2 cellular contexts compared by ENCODE assay signal in the genomic region with DNA sequence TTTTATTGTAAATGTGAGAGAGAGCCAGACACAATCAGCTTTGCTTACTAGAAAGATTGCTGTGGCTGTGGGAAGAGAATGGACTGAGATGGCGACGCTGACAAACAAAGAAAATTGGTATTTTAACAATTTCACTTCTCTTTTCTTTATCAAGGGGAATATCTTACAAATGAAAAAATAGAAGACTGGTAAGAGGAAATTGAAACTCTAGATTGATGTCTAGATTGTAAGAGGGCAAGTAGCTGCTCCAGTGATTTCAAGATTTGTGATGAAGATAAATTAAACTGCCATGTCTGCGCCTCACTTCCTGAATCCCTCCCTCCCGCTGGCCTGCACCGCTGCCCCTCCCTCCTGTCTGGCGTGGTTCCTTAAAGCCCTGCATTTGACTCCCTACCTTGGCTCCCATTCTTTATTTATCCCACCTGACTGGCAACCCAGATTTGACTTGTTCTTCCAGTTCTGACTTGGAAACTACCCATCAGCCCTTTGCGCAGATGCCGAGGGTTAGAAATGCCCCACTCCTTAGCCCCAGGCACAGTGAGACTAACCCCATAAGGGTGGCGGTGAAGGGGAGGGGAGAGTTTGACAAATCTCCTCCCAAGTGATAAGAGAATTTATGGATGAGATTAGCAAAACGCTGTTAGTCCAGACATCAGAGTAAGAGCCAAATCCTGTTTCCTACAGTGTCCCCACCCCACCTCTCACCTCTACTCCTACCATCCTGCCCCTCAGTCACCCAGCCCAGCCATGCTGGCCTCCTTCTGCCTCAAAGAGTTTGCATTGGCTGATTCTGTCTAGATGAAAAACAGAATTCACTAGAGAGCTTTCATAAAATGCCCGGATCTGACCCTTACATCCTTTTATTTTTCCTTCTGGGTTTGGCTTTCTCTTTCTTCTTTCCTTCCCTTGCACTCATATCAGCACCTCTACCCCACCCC.
TF ChIP-seq lines count a peak whose summit lies in the region.

No MANE protein-coding gene starts in this region.

TF ChIP-seq in HEK293, 187 proteins besides CTCF, POLR2A, EP300 and RAD21 (continued from another document):
- TF ChIP-seq TRIM28 (IDR thresholded peaks at IDR 0.05; ENCODE audit: borderline replicate concordance, low read length) (peak; percentile 53; the same call in 1 of the 2 replicates), ZNF560 (tag by site-specific recombination; IDR thresholded peaks at IDR 0.05; ENCODE audit: borderline replicate concordance) (no peak), WT1 (tag by site-specific recombination; IDR thresholded peaks at IDR 0.05) (0 out of 2 replicates have a peak, but pooled peaks have one; percentile 19)

TF ChIP-seq in GM12878, 131 proteins besides CTCF, POLR2A, EP300 and RAD21 (continued from another document and continues in another):
- TF ChIP-seq, protein P1, sequence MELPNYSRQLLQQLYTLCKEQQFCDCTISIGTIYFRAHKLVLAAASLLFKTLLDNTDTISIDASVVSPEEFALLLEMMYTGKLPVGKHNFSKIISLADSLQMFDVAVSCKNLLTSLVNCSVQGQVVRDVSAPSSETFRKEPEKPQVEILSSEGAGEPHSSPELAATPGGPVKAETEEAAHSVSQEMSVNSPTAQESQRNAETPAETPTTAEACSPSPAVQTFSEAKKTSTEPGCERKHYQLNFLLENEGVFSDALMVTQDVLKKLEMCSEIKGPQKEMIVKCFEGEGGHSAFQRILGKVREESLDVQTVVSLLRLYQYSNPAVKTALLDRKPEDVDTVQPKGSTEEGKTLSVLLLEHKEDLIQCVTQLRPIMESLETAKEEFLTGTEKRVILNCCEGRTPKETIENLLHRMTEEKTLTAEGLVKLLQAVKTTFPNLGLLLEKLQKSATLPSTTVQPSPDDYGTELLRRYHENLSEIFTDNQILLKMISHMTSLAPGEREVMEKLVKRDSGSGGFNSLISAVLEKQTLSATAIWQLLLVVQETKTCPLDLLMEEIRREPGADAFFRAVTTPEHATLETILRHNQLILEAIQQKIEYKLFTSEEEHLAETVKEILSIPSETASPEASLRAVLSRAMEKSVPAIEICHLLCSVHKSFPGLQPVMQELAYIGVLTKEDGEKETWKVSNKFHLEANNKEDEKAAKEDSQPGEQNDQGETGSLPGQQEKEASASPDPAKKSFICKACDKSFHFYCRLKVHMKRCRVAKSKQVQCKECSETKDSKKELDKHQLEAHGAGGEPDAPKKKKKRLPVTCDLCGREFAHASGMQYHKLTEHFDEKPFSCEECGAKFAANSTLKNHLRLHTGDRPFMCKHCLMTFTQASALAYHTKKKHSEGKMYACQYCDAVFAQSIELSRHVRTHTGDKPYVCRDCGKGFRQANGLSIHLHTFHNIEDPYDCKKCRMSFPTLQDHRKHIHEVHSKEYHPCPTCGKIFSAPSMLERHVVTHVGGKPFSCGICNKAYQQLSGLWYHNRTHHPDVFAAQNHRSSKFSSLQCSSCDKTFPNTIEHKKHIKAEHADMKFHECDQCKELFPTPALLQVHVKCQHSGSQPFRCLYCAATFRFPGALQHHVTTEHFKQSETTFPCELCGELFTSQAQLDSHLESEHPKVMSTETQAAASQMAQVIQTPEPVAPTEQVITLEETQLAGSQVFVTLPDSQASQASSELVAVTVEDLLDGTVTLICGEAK (IDR thresholded peaks at IDR 0.05; ENCODE audit: borderline replicate concordance) = no peak
- TF ChIP-seq BRCA1 (IDR thresholded peaks at IDR 0.05; ENCODE audit: low read depth, low read length) (no peak), IRF4 (IDR thresholded peaks at IDR 0.05; ENCODE audit: low read depth, low read length) (no peak), TBL1XR1 (IDR thresholded peaks at IDR 0.05; ENCODE audit: low read depth, low read length) (no peak), JUND (IDR thresholded peaks at IDR 0.05; ENCODE audit: low read depth, low read length) (no peak), HCFC1 (IDR thresholded peaks at IDR 0.05; ENCODE audit: low read length) (no peak), CREM (IDR thresholded peaks at IDR 0.05; ENCODE audit: low read depth) (no peak), ZNF274 (IDR thresholded peaks at IDR 0.05; ENCODE audit: insufficient read depth, insufficient read length) (no peak), PML (IDR thresholded peaks at IDR 0.05; ENCODE audit: low read length) (no peak), CEBPB (IDR thresholded peaks at IDR 0.05; ENCODE audit: borderline replicate concordance in 1 of 2, low read depth in 2 of 2, low read length in 2 of 2) (no peak), SUZ12 (IDR thresholded peaks at IDR 0.05; ENCODE audit: unreplicated experiment) (no peak), JUNB (IDR thresholded peaks at IDR 0.05) (peak; percentile 1; the same call in 1 of the 2 replicates), RB1 (IDR thresholded peaks at IDR 0.05; ENCODE audit: borderline replicate concordance) (no peak), CBX5 (IDR thresholded peaks at IDR 0.05; ENCODE audit: low read depth) (peak; percentile 52), MXI1 (IDR thresholded peaks at IDR 0.05; ENCODE audit: low read depth, low read length) (no peak), FOXK2 (IDR thresholded peaks at IDR 0.05) (no peak), PBX3 (IDR thresholded peaks at IDR 0.05; ENCODE audit: insufficient replicate concordance, low read depth, low read length) (peak; percentile 55), REST (IDR thresholded peaks at IDR 0.05; ENCODE audit: low read depth, low read length) (no peak), RAD51 (IDR thresholded peaks at IDR 0.05) (no peak), STAT1 (conservative IDR thresholded peaks at IDR 0.05) (no peak; the same call in 1 of the 2 replicates), CHD4 (IDR thresholded peaks at IDR 0.05) (no peak), SIN3A (IDR thresholded peaks at IDR 0.05; ENCODE audit: low read depth, low read length) (no peak), IKZF1 (conservative IDR thresholded peaks at IDR 0.05) (0 out of 2 replicates have a peak, but pooled peaks have one; percentile 19), MEF2B (IDR thresholded peaks at IDR 0.05; ENCODE audit: partially characterized antibody, poor library complexity, severe bottlenecking) (no peak), TCF3 (IDR thresholded peaks at IDR 0.05; ENCODE audit: borderline replicate concordance, insufficient read depth, low read depth, low read length) (no peak), RUNX3 (IDR thresholded peaks at IDR 0.05; ENCODE audit: low read length) (no peak), CHD1 (IDR thresholded peaks at IDR 0.05; ENCODE audit: low read depth, low read length) (no peak), RFX5 (IDR thresholded peaks at IDR 0.05; ENCODE audit: low read depth, low read length) (no peak), ESRRA (IDR thresholded peaks at IDR 0.05; ENCODE audit: low read length) (no peak), ZBTB11 (CRISPR knock-in tag; IDR thresholded peaks at IDR 0.05) (no peak), POLR2AphosphoS2 (IDR thresholded peaks at IDR 0.05; ENCODE audit: low read depth, low read length) (no peak), ZNF622 (IDR thresholded peaks at IDR 0.05) (no peak), POU2F2 (IDR thresholded peaks at IDR 0.05; ENCODE audit: borderline replicate concordance, low read depth, low read length) (0 out of 3 replicates have a peak, but pooled peaks have one; percentile 46)
- TF ChIP-seq, protein P2, sequence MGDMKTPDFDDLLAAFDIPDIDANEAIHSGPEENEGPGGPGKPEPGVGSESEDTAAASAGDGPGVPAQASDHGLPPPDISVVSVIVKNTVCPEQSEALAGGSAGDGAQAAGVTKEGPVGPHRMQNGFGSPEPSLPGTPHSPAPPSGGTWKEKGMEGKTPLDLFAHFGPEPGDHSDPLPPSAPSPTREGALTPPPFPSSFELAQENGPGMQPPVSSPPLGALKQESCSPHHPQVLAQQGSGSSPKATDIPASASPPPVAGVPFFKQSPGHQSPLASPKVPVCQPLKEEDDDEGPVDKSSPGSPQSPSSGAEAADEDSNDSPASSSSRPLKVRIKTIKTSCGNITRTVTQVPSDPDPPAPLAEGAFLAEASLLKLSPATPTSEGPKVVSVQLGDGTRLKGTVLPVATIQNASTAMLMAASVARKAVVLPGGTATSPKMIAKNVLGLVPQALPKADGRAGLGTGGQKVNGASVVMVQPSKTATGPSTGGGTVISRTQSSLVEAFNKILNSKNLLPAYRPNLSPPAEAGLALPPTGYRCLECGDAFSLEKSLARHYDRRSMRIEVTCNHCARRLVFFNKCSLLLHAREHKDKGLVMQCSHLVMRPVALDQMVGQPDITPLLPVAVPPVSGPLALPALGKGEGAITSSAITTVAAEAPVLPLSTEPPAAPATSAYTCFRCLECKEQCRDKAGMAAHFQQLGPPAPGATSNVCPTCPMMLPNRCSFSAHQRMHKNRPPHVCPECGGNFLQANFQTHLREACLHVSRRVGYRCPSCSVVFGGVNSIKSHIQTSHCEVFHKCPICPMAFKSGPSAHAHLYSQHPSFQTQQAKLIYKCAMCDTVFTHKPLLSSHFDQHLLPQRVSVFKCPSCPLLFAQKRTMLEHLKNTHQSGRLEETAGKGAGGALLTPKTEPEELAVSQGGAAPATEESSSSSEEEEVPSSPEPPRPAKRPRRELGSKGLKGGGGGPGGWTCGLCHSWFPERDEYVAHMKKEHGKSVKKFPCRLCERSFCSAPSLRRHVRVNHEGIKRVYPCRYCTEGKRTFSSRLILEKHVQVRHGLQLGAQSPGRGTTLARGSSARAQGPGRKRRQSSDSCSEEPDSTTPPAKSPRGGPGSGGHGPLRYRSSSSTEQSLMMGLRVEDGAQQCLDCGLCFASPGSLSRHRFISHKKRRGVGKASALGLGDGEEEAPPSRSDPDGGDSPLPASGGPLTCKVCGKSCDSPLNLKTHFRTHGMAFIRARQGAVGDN (IDR thresholded peaks at IDR 0.05) = no peak
- TF ChIP-seq, protein P3, sequence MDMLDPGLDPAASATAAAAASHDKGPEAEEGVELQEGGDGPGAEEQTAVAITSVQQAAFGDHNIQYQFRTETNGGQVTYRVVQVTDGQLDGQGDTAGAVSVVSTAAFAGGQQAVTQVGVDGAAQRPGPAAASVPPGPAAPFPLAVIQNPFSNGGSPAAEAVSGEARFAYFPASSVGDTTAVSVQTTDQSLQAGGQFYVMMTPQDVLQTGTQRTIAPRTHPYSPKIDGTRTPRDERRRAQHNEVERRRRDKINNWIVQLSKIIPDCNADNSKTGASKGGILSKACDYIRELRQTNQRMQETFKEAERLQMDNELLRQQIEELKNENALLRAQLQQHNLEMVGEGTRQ (IDR thresholded peaks at IDR 0.05; ENCODE audit: borderline replicate concordance, low read depth, low read length) = no peak
- TF ChIP-seq, protein P4, sequence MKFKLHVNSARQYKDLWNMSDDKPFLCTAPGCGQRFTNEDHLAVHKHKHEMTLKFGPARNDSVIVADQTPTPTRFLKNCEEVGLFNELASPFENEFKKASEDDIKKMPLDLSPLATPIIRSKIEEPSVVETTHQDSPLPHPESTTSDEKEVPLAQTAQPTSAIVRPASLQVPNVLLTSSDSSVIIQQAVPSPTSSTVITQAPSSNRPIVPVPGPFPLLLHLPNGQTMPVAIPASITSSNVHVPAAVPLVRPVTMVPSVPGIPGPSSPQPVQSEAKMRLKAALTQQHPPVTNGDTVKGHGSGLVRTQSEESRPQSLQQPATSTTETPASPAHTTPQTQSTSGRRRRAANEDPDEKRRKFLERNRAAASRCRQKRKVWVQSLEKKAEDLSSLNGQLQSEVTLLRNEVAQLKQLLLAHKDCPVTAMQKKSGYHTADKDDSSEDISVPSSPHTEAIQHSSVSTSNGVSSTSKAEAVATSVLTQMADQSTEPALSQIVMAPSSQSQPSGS (IDR thresholded peaks at IDR 0.05; ENCODE audit: low read length) = no peak
